In the genomic region with DNA sequence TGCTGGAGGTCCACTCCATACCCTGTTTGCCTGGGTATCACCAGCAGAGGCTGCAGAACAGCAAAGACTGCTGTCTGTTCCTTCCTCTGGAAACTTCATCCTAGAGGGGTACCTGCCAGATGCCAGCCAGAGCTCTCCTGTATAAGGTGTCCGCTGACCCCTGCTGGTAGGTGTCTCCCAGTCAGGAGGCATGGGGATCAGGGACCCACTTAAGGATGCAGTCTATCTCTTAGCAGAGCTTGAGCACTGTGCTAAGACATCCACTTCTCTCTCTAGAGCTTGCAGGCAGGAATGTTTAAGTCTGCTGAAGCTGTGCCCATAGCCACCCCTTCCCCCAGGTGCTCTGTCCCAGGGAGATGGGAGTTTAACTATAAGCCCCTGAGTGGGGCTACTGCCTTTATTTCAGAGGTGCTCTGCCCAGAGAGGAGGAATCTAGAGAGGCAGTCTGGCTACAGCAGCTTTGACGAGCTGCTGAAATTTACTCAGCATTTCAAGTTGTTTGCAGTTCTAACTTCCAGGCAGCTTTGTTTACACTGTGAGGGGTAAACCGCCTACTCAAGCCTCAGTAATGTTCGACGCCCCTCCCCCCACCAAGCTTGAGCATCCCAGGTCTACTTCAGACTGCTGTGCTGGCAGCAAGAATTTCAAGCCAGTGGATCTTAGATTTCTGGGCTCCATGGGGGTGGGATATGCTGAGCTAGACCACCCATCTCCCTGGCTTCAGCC, we compare ENCODE assay signal across 8 cellular contexts.
DNase-seq lines count a peak whose midpoint lies in the region; ATAC-seq and TF ChIP-seq lines count a peak whose summit lies in the region.
"Not testable (repeated sequence)": the region's sequence is repeated elsewhere in the genome, so short reads cannot be mapped to it uniquely, and the experiment has no call there.

No MANE protein-coding gene starts in this region.

- H3K36me3 ChIP-seq in A673 (ENCODE audit: insufficient read depth, low read length, poor library complexity, severe bottlenecking); neural progenitor cell: not testable (repeated sequence)

- not testable (repeated sequence) for H3K4me2 ChIP-seq in neural progenitor cell

- peaks cover 26% of the 10 kb centered on the region for H3K4me1 ChIP-seq in A673 (ENCODE audit: insufficient read depth, low read length, poor library complexity, severe bottlenecking)
- not testable (repeated sequence) for H3K4me1 ChIP-seq in neural progenitor cell

- not testable (repeated sequence) for H3K9me3 ChIP-seq in A673 (ENCODE audit: low read depth, low read length, poor library complexity, severe bottlenecking); neural progenitor cell (ENCODE audit: low read depth)

- ATAC-seq in activated T-cell treated with anti-CD3 and anti-CD28 coated beads, Interleukin-2, amount 50 U/mL, for 72 hours (replicated peaks in 1 of 2), result not testable (repeated sequence)

- 0 out of 2 replicates have a peak, but pooled peaks have one; percentile 24 for TF ChIP-seq CTCF in A673 (conservative IDR thresholded peaks at IDR 0.05; ENCODE audit: low read depth, low read length)
- TF ChIP-seq CTCF in GM12873 (IDR thresholded peaks at IDR 0.05; ENCODE audit: insufficient read depth, low read depth, low read length, missing control alignments), result peak; percentile 26
- TF ChIP-seq CTCF in NB4 (IDR thresholded peaks at IDR 0.05; ENCODE audit: low read depth, low read length); epithelial cell of esophagus (IDR thresholded peaks at IDR 0.05; ENCODE audit: insufficient read depth, low read depth, low read length, missing control alignments): not testable (repeated sequence)
- TF ChIP-seq CTCF in neural progenitor cell (IDR thresholded peaks at IDR 0.05), result peak; percentile 26

- POLR2A ChIA-PET in A673 (lab: Charles Lee; ENCODE audit: low non-redundant PET), result not testable (repeated sequence)

- H3K27ac Mint-ChIP-seq in activated T-cell treated with anti-CD3 and anti-CD28 coated beads, Interleukin-2, amount 50 U/mL, for 72 hours; neural progenitor cell: not testable (repeated sequence)

- H3F3A ChIP-seq in neural progenitor cell (ENCODE audit: low read depth), result not testable (repeated sequence)

- not testable (repeated sequence) for H3K27me3 ChIP-seq in A673 (replicated peaks; ENCODE audit: insufficient read depth, low read depth, low read length, poor library complexity); neural progenitor cell

- H3K27ac ChIP-seq in A673 (ENCODE audit: low read depth, low read length, poor library complexity, severe bottlenecking); neural progenitor cell: not testable (repeated sequence)

- not testable (repeated sequence) for TF ChIP-seq POLR2A in NB4 (IDR thresholded peaks at IDR 0.05; ENCODE audit: extremely low read depth, insufficient read length)

- not testable (repeated sequence) for H3K27me3 Mint-ChIP-seq in activated T-cell treated with anti-CD3 and anti-CD28 coated beads, Interleukin-2, amount 50 U/mL, for 72 hours (ENCODE audit: low read depth); neural progenitor cell (ENCODE audit: insufficient read depth, low read depth)

- CTCF ChIA-PET in A673 (lab: Charles Lee), result not testable (repeated sequence)

- not testable (repeated sequence) for H3K36me3 Mint-ChIP-seq in activated T-cell treated with anti-CD3 and anti-CD28 coated beads, Interleukin-2, amount 50 U/mL, for 72 hours (ENCODE audit: insufficient read depth in 2 of 2); neural progenitor cell

- H3K9me3 Mint-ChIP-seq in activated T-cell treated with anti-CD3 and anti-CD28 coated beads, Interleukin-2, amount 50 U/mL, for 72 hours, result peaks cover 9 to 12% of the 10 kb centered on the region in 2 donors
- H3K9me3 Mint-ChIP-seq in neural progenitor cell, result peaks cover 21% of the 10 kb centered on the region

- not testable (repeated sequence) for H3K4me3 Mint-ChIP-seq in activated T-cell treated with anti-CD3 and anti-CD28 coated beads, Interleukin-2, amount 50 U/mL, for 72 hours; neural progenitor cell

- peak; percentile 14 for DNase-seq in A673 (ENCODE audit: low spot score)
- peak; percentile 10 for DNase-seq in NB4 (ENCODE audit: low read depth)
- peak; percentile 2 to 42 for DNase-seq in SHP77 (lab: John Stamatoyannopoulos, UW)
- peak; percentile 5 to 6 for DNase-seq in activated T-cell treated with anti-CD3 and anti-CD28 coated beads, Interleukin-2, amount 50 U/mL, for 72 hours
- DNase-seq in epithelial cell of esophagus (ENCODE audit: low read depth), result peak; percentile 28
- peak; percentile 3 for DNase-seq in iris pigment epithelial cell (ENCODE audit: low read depth)
- DNase-seq in neural progenitor cell (ENCODE audit: low spot score), result peak; percentile 39

- intact Hi-C loops in A673 (cut with micrococcal nuclease; ENCODE audit: unreplicated experiment), result not testable (repeated sequence)

- H4K20me1 ChIP-seq in neural progenitor cell (ENCODE audit: low read depth), result not testable (repeated sequence)

- H2AFZ ChIP-seq in neural progenitor cell (replicated peaks), result not testable (repeated sequence)

- not testable (repeated sequence) for H3K9ac ChIP-seq in neural progenitor cell

- BruUV-seq in A673 (replicated peaks; lab: Mats Ljungman, UMichigan), result not testable (repeated sequence)

- H3K4me1 Mint-ChIP-seq in activated T-cell treated with anti-CD3 and anti-CD28 coated beads, Interleukin-2, amount 50 U/mL, for 72 hours (ENCODE audit: low read depth), result not testable (repeated sequence)
- peaks cover 18% of the 10 kb centered on the region for H3K4me1 Mint-ChIP-seq in neural progenitor cell

- not testable (repeated sequence) for H3K79me2 ChIP-seq in neural progenitor cell (ENCODE audit: low read depth)

- H3K4me3 ChIP-seq in A673 (ENCODE audit: low read depth, low read length, poor library complexity, severe bottlenecking); NB4 (ENCODE audit: low read depth, low read length); epithelial cell of esophagus (ENCODE audit: low read length); neural progenitor cell: not testable (repeated sequence)
